ENCODE assay signal across 3 cellular contexts in the genomic region with DNA sequence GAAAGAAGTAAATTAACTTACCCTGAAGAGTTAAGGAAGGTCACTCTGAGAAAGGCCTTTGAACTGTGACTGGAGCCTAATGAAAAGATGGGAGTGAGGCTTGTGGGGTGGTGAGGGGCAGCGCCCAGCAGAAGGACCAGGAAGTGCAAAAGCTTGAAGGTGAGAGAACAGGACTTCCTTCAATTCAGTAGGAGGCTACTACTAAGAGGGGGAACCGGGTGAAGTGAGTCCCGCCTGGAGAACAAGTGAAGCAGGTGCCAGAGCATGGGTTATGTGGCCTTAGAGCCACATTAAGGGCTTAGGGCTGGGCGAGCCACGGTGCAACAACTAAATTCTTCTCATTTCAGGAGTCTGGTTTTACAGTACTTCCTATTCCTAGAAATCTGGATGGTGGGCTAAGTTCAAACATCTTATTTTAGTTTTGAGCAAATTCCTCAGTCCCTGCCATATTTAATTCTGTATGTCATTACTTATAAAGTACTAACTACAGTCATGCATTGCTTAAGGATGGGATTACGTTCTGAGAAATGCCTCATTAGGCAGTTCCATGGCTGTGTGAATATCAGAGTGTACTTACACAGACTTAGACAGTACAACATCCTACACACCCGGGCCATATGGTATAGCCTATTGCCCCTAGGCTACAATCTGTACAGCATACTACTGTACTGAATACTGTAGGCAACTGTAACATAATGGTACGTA.
TF ChIP-seq lines count a peak whose summit lies in the region.

No MANE protein-coding gene starts in this region.

TF ChIP-seq in SK-N-SH, 30 proteins besides CTCF, POLR2A, EP300 and RAD21:
- TF ChIP-seq, protein P1, sequence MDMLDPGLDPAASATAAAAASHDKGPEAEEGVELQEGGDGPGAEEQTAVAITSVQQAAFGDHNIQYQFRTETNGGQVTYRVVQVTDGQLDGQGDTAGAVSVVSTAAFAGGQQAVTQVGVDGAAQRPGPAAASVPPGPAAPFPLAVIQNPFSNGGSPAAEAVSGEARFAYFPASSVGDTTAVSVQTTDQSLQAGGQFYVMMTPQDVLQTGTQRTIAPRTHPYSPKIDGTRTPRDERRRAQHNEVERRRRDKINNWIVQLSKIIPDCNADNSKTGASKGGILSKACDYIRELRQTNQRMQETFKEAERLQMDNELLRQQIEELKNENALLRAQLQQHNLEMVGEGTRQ (IDR thresholded peaks at IDR 0.05; ENCODE audit: borderline replicate concordance, low read depth, low read length), result no peak
- TF ChIP-seq RXRA (IDR thresholded peaks at IDR 0.05; ENCODE audit: borderline replicate concordance, low read depth) (no peak), GATA2 (CRISPR knock-in tag; IDR thresholded peaks at IDR 0.05) (no peak), NFIC (IDR thresholded peaks at IDR 0.05; ENCODE audit: borderline replicate concordance) (no peak), EZH2phosphoT487 (IDR thresholded peaks at IDR 0.05; ENCODE audit: borderline replicate concordance, low read depth) (no peak)
- TF ChIP-seq, protein P2, sequence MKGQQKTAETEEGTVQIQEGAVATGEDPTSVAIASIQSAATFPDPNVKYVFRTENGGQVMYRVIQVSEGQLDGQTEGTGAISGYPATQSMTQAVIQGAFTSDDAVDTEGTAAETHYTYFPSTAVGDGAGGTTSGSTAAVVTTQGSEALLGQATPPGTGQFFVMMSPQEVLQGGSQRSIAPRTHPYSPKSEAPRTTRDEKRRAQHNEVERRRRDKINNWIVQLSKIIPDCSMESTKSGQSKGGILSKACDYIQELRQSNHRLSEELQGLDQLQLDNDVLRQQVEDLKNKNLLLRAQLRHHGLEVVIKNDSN (IDR thresholded peaks at IDR 0.05; ENCODE audit: borderline replicate concordance, low read depth), result no peak

TF ChIP-seq in SK-N-SH treated with all-trans-retinoic acid at 6 μM for 48 hours, 23 proteins besides CTCF, POLR2A, EP300 and RAD21 (continued from another document):
- TF ChIP-seq, protein P3, sequence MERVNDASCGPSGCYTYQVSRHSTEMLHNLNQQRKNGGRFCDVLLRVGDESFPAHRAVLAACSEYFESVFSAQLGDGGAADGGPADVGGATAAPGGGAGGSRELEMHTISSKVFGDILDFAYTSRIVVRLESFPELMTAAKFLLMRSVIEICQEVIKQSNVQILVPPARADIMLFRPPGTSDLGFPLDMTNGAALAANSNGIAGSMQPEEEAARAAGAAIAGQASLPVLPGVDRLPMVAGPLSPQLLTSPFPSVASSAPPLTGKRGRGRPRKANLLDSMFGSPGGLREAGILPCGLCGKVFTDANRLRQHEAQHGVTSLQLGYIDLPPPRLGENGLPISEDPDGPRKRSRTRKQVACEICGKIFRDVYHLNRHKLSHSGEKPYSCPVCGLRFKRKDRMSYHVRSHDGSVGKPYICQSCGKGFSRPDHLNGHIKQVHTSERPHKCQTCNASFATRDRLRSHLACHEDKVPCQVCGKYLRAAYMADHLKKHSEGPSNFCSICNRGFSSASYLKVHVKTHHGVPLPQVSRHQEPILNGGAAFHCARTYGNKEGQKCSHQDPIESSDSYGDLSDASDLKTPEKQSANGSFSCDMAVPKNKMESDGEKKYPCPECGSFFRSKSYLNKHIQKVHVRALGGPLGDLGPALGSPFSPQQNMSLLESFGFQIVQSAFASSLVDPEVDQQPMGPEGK (CRISPR knock-in tag; IDR thresholded peaks at IDR 0.05; ENCODE audit: borderline replicate concordance), result no peak
- TF ChIP-seq ZFP30 (CRISPR knock-in tag; IDR thresholded peaks at IDR 0.05) (no peak), ZNF70 (CRISPR knock-in tag; IDR thresholded peaks at IDR 0.05) (no peak), ZNF8 (CRISPR knock-in tag; IDR thresholded peaks at IDR 0.05) (no peak), RARB (CRISPR knock-in tag; IDR thresholded peaks at IDR 0.05) (no peak)
- TF ChIP-seq, protein P4, sequence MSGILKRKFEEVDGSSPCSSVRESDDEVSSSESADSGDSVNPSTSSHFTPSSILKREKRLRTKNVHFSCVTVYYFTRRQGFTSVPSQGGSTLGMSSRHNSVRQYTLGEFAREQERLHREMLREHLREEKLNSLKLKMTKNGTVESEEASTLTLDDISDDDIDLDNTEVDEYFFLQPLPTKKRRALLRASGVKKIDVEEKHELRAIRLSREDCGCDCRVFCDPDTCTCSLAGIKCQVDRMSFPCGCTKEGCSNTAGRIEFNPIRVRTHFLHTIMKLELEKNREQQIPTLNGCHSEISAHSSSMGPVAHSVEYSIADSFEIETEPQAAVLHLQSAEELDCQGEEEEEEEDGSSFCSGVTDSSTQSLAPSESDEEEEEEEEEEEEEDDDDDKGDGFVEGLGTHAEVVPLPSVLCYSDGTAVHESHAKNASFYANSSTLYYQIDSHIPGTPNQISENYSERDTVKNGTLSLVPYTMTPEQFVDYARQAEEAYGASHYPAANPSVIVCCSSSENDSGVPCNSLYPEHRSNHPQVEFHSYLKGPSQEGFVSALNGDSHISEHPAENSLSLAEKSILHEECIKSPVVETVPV (CRISPR knock-in tag; IDR thresholded peaks at IDR 0.05), result no peak
- TF ChIP-seq, protein P5, sequence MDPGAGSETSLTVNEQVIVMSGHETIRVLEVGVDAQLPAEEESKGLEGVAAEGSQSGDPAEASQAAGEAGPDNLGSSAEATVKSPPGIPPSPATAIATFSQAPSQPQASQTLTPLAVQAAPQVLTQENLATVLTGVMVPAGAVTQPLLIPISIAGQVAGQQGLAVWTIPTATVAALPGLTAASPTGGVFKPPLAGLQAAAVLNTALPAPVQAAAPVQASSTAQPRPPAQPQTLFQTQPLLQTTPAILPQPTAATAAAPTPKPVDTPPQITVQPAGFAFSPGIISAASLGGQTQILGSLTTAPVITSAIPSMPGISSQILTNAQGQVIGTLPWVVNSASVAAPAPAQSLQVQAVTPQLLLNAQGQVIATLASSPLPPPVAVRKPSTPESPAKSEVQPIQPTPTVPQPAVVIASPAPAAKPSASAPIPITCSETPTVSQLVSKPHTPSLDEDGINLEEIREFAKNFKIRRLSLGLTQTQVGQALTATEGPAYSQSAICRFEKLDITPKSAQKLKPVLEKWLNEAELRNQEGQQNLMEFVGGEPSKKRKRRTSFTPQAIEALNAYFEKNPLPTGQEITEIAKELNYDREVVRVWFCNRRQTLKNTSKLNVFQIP (CRISPR knock-in tag; IDR thresholded peaks at IDR 0.05; ENCODE audit: borderline replicate concordance, low read depth), result no peak

TF ChIP-seq in endothelial cell of umbilical vein, 7 proteins besides CTCF, POLR2A, EP300 and RAD21:
- TF ChIP-seq JUN (IDR thresholded peaks at IDR 0.05; ENCODE audit: borderline replicate concordance, insufficient read depth, insufficient read length, low read depth), result no peak
- TF ChIP-seq EZH2 (IDR thresholded peaks at IDR 0.05; ENCODE audit: borderline replicate concordance, low read depth, low read length, severe bottlenecking), result no peak
- TF ChIP-seq MYC (IDR thresholded peaks at IDR 0.05; ENCODE audit: low read depth, low read length), result no peak
- TF ChIP-seq POLR2AphosphoS5 (IDR thresholded peaks at IDR 0.05; ENCODE audit: insufficient read depth, low read depth, low read length), result no peak
- TF ChIP-seq GATA2 (IDR thresholded peaks at IDR 0.05; ENCODE audit: insufficient read depth, insufficient read length, low read depth, low read length), result no peak
- TF ChIP-seq, protein P6, sequence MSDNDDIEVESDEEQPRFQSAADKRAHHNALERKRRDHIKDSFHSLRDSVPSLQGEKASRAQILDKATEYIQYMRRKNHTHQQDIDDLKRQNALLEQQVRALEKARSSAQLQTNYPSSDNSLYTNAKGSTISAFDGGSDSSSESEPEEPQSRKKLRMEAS (IDR thresholded peaks at IDR 0.05; ENCODE audit: insufficient read depth, insufficient read length), result no peak
- no peak for TF ChIP-seq FOS (IDR thresholded peaks at IDR 0.05; ENCODE audit: borderline replicate concordance, insufficient read depth, low read length)
